ENCODE assay signal across 14 cellular contexts in genomic region chr19:5617080-5617479, GRCh38. TPM values are rescaled to one million over a fixed set of nuclear protein-coding genes. Genes with fewer than 3 reads are reported as not detected.
DNase-seq lines count a peak whose midpoint lies in the region; ATAC-seq and TF ChIP-seq lines count a peak whose summit lies in the region.
"Had no signal": no experiment of that assay in that cellular context is flagged by ENCODE, and none has a peak within 500 bp of the region (broad histone marks: within the 10 kb centered on the region; RNA-seq: fewer than 3 reads in every experiment).

No MANE protein-coding gene starts in this region.

- H3K36me3 Mint-ChIP-seq in activated T-cell treated with anti-CD3 and anti-CD28 coated beads, Interleukin-2, amount 50 U/mL, for 24 hours (ENCODE audit: low read depth) = peaks cover 99% of the 10 kb centered on the region
- peaks cover 44% of the 10 kb centered on the region for H3K36me3 Mint-ChIP-seq in osteocyte (ENCODE audit: unreplicated experiment)

- H3K36me3 ChIP-seq in BLaER1 = peaks cover 94% of the 10 kb centered on the region

- no peaks in the 10 kb centered on the region for H3K27me3 Mint-ChIP-seq in activated T-cell treated with anti-CD3 and anti-CD28 coated beads, Interleukin-2, amount 50 U/mL, for 24 hours
- H3K27me3 Mint-ChIP-seq in osteocyte (ENCODE audit: unreplicated experiment) = no peaks in the 10 kb centered on the region

- TF ChIP-seq CTCF in osteocyte (IDR thresholded peaks at IDR 0.05) = no peak

- H3K27ac ChIP-seq in BLaER1 = no peak overlapping the region
- H3K27ac ChIP-seq: BLaER1 treated with 17β-estradiol and CSF1 and Interleukin-3, amounts not matched to agents 10 nM and 100 nM had no signal

- no peak overlapping the region for H3K4me2 ChIP-seq in BLaER1
- H3K4me2 ChIP-seq: BLaER1 treated with 17β-estradiol and CSF1 and Interleukin-3, amounts not matched to agents 10 nM and 100 nM had no signal

- no peak overlapping the region for H3K4me3 ChIP-seq in BLaER1
- H3K4me3 ChIP-seq: BLaER1 treated with 17β-estradiol and CSF1 and Interleukin-3, amounts not matched to agents 10 nM and 100 nM; GM12878 had no signal

- H3K9ac ChIP-seq in BLaER1 = 0 out of 2 replicates have a peak overlapping the region, but pooled peaks have one; percentile 11
- H3K9ac ChIP-seq: BLaER1 treated with 17β-estradiol and CSF1 and Interleukin-3, amounts not matched to agents 10 nM and 100 nM had no signal

- peak overlapping the region; percentile 47 for H3K27ac Mint-ChIP-seq in activated T-cell treated with anti-CD3 and anti-CD28 coated beads, Interleukin-2, amount 50 U/mL, for 24 hours
- peak overlapping the region; percentile 10 for H3K27ac Mint-ChIP-seq in osteocyte (ENCODE audit: unreplicated experiment)
- H3K27ac Mint-ChIP-seq: CD8-positive, alpha-beta T cell; H9 had no signal

- no peaks in the 10 kb centered on the region for H3K9me3 ChIP-seq in BLaER1
- H3K9me3 ChIP-seq: BLaER1 treated with 17β-estradiol and CSF1 and Interleukin-3, amounts not matched to agents 10 nM and 100 nM had no signal

- no peak overlapping the region for H3K4me3 Mint-ChIP-seq in activated T-cell treated with anti-CD3 and anti-CD28 coated beads, Interleukin-2, amount 50 U/mL, for 24 hours
- no peak overlapping the region for H3K4me3 Mint-ChIP-seq in osteocyte (ENCODE audit: unreplicated experiment)
- H3K4me3 Mint-ChIP-seq: CD8-positive, alpha-beta T cell; H9 had no signal

- no peaks in the 10 kb centered on the region for H3K27me3 ChIP-seq in BLaER1
- H3K27me3 ChIP-seq: BLaER1 treated with 17β-estradiol and CSF1 and Interleukin-3, amounts not matched to agents 10 nM and 100 nM had no signal

- peaks cover 27% of the 10 kb centered on the region for H3K4me1 ChIP-seq in BLaER1

- peaks cover 97% of the 10 kb centered on the region for H4K20me1 ChIP-seq in BLaER1

- no peaks in the 10 kb centered on the region for H3K9me3 Mint-ChIP-seq in activated T-cell treated with anti-CD3 and anti-CD28 coated beads, Interleukin-2, amount 50 U/mL, for 24 hours
- no peaks in the 10 kb centered on the region for H3K9me3 Mint-ChIP-seq in osteocyte (ENCODE audit: unreplicated experiment)
- H3K9me3 Mint-ChIP-seq: CD8-positive, alpha-beta T cell; H9 had no signal

- peaks cover 43% of the 10 kb centered on the region for H3K4me1 Mint-ChIP-seq in activated T-cell treated with anti-CD3 and anti-CD28 coated beads, Interleukin-2, amount 50 U/mL, for 24 hours (ENCODE audit: low read depth)
- H3K4me1 Mint-ChIP-seq in osteocyte (ENCODE audit: unreplicated experiment) = peaks cover 29% of the 10 kb centered on the region

- DNase-seq in activated T-cell treated with anti-CD3 and anti-CD28 coated beads, Interleukin-2, amount 50 U/mL, for 24 hours = no peak
- no peak for DNase-seq in activated T-cell treated with anti-CD3 and anti-CD28 coated beads, Interleukin-2, amount 50 U/mL, for 1 hour
- DNase-seq in foreskin melanocyte = peak; percentile 62
- DNase-seq in osteocyte (ENCODE audit: extremely low spot score, unreplicated experiment) = no peak
- DNase-seq in activated CD4-positive, alpha-beta T cell treated with anti-CD3 and anti-CD28 coated beads for 1 hour = no peak
- DNase-seq: 8988T; Calu3; CD8-positive, alpha-beta T cell; DMS79 treated with DMSO at 0.1 percent for 48 hours; H9 had no signal

- no peak for ATAC-seq in GM19023 (IDR thresholded peaks at IDR 0.05; ENCODE audit: unreplicated experiment)
- ATAC-seq: CD8-positive, alpha-beta T cell; GM12878 had no signal

RNA-seq across cellular contexts. Expression of gene SAFB2, which starts 5.5 kb away (rescaled TPM):
- 79.9 and 91.9 TPM in 2 replicates for total RNA-seq in osteocyte

RNA-seq across cellular contexts. Expression of gene SAFB, which starts 5.8 kb away (rescaled TPM):
- 88.2 and 97.1 TPM in 2 replicates for total RNA-seq in osteocyte

RNA-seq across cellular contexts. Expression of gene TINCR, which starts 49.3 kb away (rescaled TPM):
- 13.5 and 16.4 TPM in 2 replicates for total RNA-seq in osteocyte
